8 cellular contexts compared by ENCODE assay signal in the genomic region with DNA sequence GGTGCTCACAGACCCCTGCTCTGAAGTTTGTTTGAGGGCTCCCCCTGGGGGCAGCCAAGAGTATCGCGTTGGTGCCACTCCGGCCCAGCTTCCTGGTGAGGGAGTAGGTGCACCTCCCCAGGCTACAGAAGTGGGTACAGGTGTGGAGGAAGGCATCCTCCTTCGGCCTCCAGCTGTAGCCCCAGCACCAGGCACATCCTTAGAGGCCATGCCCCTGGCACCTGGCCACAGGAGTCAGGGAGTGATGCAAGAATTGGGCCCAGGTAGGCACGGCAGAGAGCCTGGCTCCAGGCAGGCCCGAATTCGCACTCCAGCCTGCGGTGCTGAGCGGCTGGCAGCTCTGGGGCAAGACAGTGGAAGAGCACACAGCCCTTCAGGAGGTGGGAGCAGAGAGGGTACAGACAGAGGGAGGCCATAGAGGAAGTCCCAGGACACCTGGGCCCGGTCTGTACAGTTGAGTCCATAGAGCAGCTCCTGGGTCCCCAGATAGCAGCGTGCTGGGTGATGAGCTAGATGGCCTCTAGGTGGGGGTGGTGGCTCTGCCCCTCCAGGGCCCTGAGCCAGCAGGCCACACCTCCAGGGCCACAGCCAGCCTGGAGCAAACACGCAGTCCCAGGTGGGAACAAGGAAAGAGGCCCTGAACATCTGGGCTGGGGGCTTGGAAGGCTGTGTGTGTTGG. TPM values are rescaled to one million over a fixed set of nuclear protein-coding genes. Genes with fewer than 3 reads are reported as not detected.
A peak's percentile ranks its signal among the peaks of the same experiment; 100 is the strongest.
DNase-seq lines count a peak whose midpoint lies in the region; ATAC-seq, FAIRE-seq and TF ChIP-seq lines count a peak whose summit lies in the region.

No MANE protein-coding gene starts in this region.

- H3K4me1 Mint-ChIP-seq in activated T-cell treated with anti-CD3 and anti-CD28 coated beads, Interleukin-2, amount 50 U/mL, for 24 hours (ENCODE audit: low read depth) = peaks cover 16% of the 10 kb centered on the region
- H3K4me1 Mint-ChIP-seq in nephron = peaks cover 7% of the 10 kb centered on the region
- peaks cover 44% of the 10 kb centered on the region for H3K4me1 Mint-ChIP-seq in stimulated activated naive CD8-positive, alpha-beta T cell treated with anti-CD3 and anti-CD28 coated beads, Interleukin-15, amount 100 ng/mL, for 72 hours

- peaks cover 0 to 40% (median 15%) of the 10 kb centered on the region in 4 donors for H3K27me3 ChIP-seq in esophagus muscularis mucosa

- DNase-seq in GM12891 (ENCODE audit: insufficient read length, low spot score) (peak; percentile 86), Kasumi-1 (lab: John Stamatoyannopoulos, UW) (peak; percentile 65 to 82), RPMI7951 (ENCODE audit: low read depth) (peak; percentile 60), esophagus muscularis mucosa (ENCODE audit: extremely low spot score) (no peak)
- DNase-seq in activated T-cell treated with anti-CD3 and anti-CD28 coated beads, Interleukin-2, amount 50 U/mL, for 24 hours = peak; percentile 88
- peak; percentile 89 to 90 for DNase-seq in stimulated activated naive CD8-positive, alpha-beta T cell treated with anti-CD3 and anti-CD28 coated beads, Interleukin-15, amount 100 ng/mL, for 72 hours

- peaks cover 2% of the 10 kb centered on the region for H3K36me3 Mint-ChIP-seq in activated T-cell treated with anti-CD3 and anti-CD28 coated beads, Interleukin-2, amount 50 U/mL, for 24 hours (ENCODE audit: low read depth)
- no peaks in the 10 kb centered on the region for H3K36me3 Mint-ChIP-seq in nephron (ENCODE audit: low read depth)

- no peak for TF ChIP-seq EP300 in esophagus muscularis mucosa (IDR thresholded peaks at IDR 0.05)

- H3K9me3 ChIP-seq in esophagus muscularis mucosa = no peaks in the 10 kb centered on the region

- no peaks in the 10 kb centered on the region for H3K36me3 ChIP-seq in esophagus muscularis mucosa

- no peaks in the 10 kb centered on the region for H3K9me3 Mint-ChIP-seq in activated T-cell treated with anti-CD3 and anti-CD28 coated beads, Interleukin-2, amount 50 U/mL, for 24 hours
- no peaks in the 10 kb centered on the region for H3K9me3 Mint-ChIP-seq in nephron
- no peaks in the 10 kb centered on the region for H3K9me3 Mint-ChIP-seq in stimulated activated naive CD8-positive, alpha-beta T cell treated with anti-CD3 and anti-CD28 coated beads, Interleukin-15, amount 100 ng/mL, for 72 hours

- peak; percentile 69 for ATAC-seq in stimulated activated naive CD8-positive, alpha-beta T cell treated with anti-CD3 and anti-CD28 coated beads, Interleukin-15, amount 100 ng/mL, for 72 hours
- no peak for ATAC-seq in HG02870 (IDR thresholded peaks at IDR 0.05; ENCODE audit: unreplicated experiment)

- no peak overlapping the region for H3K27ac Mint-ChIP-seq in activated T-cell treated with anti-CD3 and anti-CD28 coated beads, Interleukin-2, amount 50 U/mL, for 24 hours
- peak overlapping the region in 1 of 3 experiments; percentile 31 for H3K27ac Mint-ChIP-seq in nephron
- H3K27ac Mint-ChIP-seq in stimulated activated naive CD8-positive, alpha-beta T cell treated with anti-CD3 and anti-CD28 coated beads, Interleukin-15, amount 100 ng/mL, for 72 hours = no peak overlapping the region

- peak; percentile 94 for FAIRE-seq in GM12891 (lab: Jason Lieb, UNC)

- H3K27me3 Mint-ChIP-seq in activated T-cell treated with anti-CD3 and anti-CD28 coated beads, Interleukin-2, amount 50 U/mL, for 24 hours = peaks cover 8% of the 10 kb centered on the region
- peaks cover 22% of the 10 kb centered on the region for H3K27me3 Mint-ChIP-seq in nephron (ENCODE audit: low read depth)
- no peaks in the 10 kb centered on the region for H3K27me3 Mint-ChIP-seq in stimulated activated naive CD8-positive, alpha-beta T cell treated with anti-CD3 and anti-CD28 coated beads, Interleukin-15, amount 100 ng/mL, for 72 hours

- peaks cover 18 to 35% (median 33%) of the 10 kb centered on the region in 4 donors for H3K4me1 ChIP-seq in esophagus muscularis mucosa

- no peak overlapping the region for H3K4me3 ChIP-seq in esophagus muscularis mucosa

- 20% methylated on average over 4 of the region's 12 CpGs for WGBS in esophagus muscularis mucosa

- TF ChIP-seq CTCF in esophagus muscularis mucosa (IDR thresholded peaks at IDR 0.05) (peak; percentile 71 to 83 (median 75)), nephron (IDR thresholded peaks at IDR 0.05; ENCODE audit: unreplicated experiment in 3 of 3) (peak; percentile 69 to 72 (median 72))

- intact Hi-C loops in esophagus muscularis mucosa (cut with DNase I) = loop anchor here (2.0 kb wide), 1 partner anchor 21 kb away; a partner anchor contains a TSS

- TF ChIP-seq POLR2A in GM12891 (IDR thresholded peaks at IDR 0.05; ENCODE audit: low read depth, low read length) (no peak), esophagus muscularis mucosa (IDR thresholded peaks at IDR 0.05; ENCODE audit: low read depth) (no peak)

- H3K27ac ChIP-seq in esophagus muscularis mucosa (replicated peaks in 1 of 4) = no peak overlapping the region

- peak overlapping the region; percentile 25 for H3K4me3 Mint-ChIP-seq in activated T-cell treated with anti-CD3 and anti-CD28 coated beads, Interleukin-2, amount 50 U/mL, for 24 hours
- peak overlapping the region; percentile 56 to 68 (median 61) for H3K4me3 Mint-ChIP-seq in nephron
- peak overlapping the region; percentile 5 to 51 for H3K4me3 Mint-ChIP-seq in stimulated activated naive CD8-positive, alpha-beta T cell treated with anti-CD3 and anti-CD28 coated beads, Interleukin-15, amount 100 ng/mL, for 72 hours

TF ChIP-seq in GM12891, 5 proteins besides CTCF, POLR2A, EP300 and RAD21:
- TF ChIP-seq SPI1 (IDR thresholded peaks at IDR 0.05; ENCODE audit: low read depth, low read length) = no peak
- TF ChIP-seq PAX5 (IDR thresholded peaks at IDR 0.05; ENCODE audit: insufficient read depth, low read length, severe bottlenecking) = no peak
- TF ChIP-seq POLR2AphosphoS5 (IDR thresholded peaks at IDR 0.05; ENCODE audit: low read depth, low read length) = no peak
- TF ChIP-seq POU2F2 (IDR thresholded peaks at IDR 0.05; ENCODE audit: low read depth, low read length) = no peak
- no peak for TF ChIP-seq TAF1 (IDR thresholded peaks at IDR 0.05; ENCODE audit: low read depth, low read length)

RNA-seq across cellular contexts. Expression of a gene that starts 2.4 kb away (rescaled TPM):
- polyA plus RNA-seq in GM12891 (2012; ENCODE audit: low read depth, missing spikeins) = 1.3 TPM
- total RNA-seq in RPMI7951 (2014; rRNA removed; shearing (Covaris generic)) = 15.3 and 21.8 TPM in 2 replicates
- under 1 TPM in 3 of 4 donors, not detected in 1; 0.17 to 0.40 (median 0.26) TPM for total RNA-seq in esophagus muscularis mucosa

RNA-seq across cellular contexts. Expression of a gene that starts 9.3 kb away (rescaled TPM):
- 6.3 TPM for polyA plus RNA-seq in GM12891 (2012; ENCODE audit: low read depth, missing spikeins)
- total RNA-seq in RPMI7951 (2014; rRNA removed; shearing (Covaris generic)) = 7.6 and 10.0 TPM in 2 replicates
- 1 to 10 TPM; 3.6 to 5.8 (median 5.0) TPM for total RNA-seq in esophagus muscularis mucosa

RNA-seq across cellular contexts. Expression of a gene that starts 14.1 kb away (rescaled TPM):
- 5.7 TPM for polyA plus RNA-seq in GM12891 (2012; ENCODE audit: low read depth, missing spikeins)
- total RNA-seq in RPMI7951 (2014; rRNA removed; shearing (Covaris generic)) = not detected in 2 replicates
- total RNA-seq in esophagus muscularis mucosa = 1 to 10 TPM in 2 of 4 donors, under 1 TPM in 2; 0.42 to 1.2 (median 1.0) TPM

RNA-seq across cellular contexts. Expression of a gene that starts 18.8 kb away (rescaled TPM):
- 20.4 TPM for polyA plus RNA-seq in GM12891 (2012; ENCODE audit: low read depth, missing spikeins)
- total RNA-seq in RPMI7951 (2014; rRNA removed; shearing (Covaris generic)) = 39.2 and 56.9 TPM in 2 replicates
- total RNA-seq in esophagus muscularis mucosa = 10 to 100 TPM; 22.4 to 36.6 (median 27.0) TPM

RNA-seq across cellular contexts. Expression of a gene that starts 22.0 kb away (rescaled TPM):
- polyA plus RNA-seq in GM12891 (2012; ENCODE audit: low read depth, missing spikeins) = 2.2 TPM
- 0.60 and 1.6 TPM in 2 replicates for total RNA-seq in RPMI7951 (2014; rRNA removed; shearing (Covaris generic))
- 100 to 1,000 TPM in 2 of 4 donors, 10 to 100 TPM in 2; 45.3 to 119 (median 91.5) TPM for total RNA-seq in esophagus muscularis mucosa

Comparison
In these comparisons a context has a peak if more than half of its experiments do, and no peak if none do; other contexts are left out.
1. RNA of a gene that starts 2.4 kb away (total RNA-seq): 15.3 to 21.8 TPM in RPMI7951; 0.17 to 0.40 TPM in esophagus muscularis mucosa; every median in the first group is over 10 times any median in the second.
2. Peak in every context shown above with its lines, with median percentiles within 50 percentile points of each other: H3K4me3 Mint-ChIP-seq.